Comparison of ENCODE assay signal across 35 cellular contexts in genomic region chr17:19292377-19292711, GRCh38. TPM values are rescaled to one million over a fixed set of nuclear protein-coding genes. Genes with fewer than 3 reads are reported as not detected.
DNase-seq lines count a peak whose midpoint lies in the region; ATAC-seq and TF ChIP-seq lines count a peak whose summit lies in the region.
"Had no signal": no experiment of that assay in that cellular context is flagged by ENCODE, and none has a peak within 500 bp of the region (broad histone marks: within the 10 kb centered on the region; RNA-seq: fewer than 3 reads in every experiment).

No MANE protein-coding gene starts in this region.

- intact Hi-C loops in Caco-2 (cut with micrococcal nuclease; ENCODE audit: unreplicated experiment) = no loop called here

- H3K9me3 Mint-ChIP-seq in Caco-2 (ENCODE audit: unreplicated experiment) (no peaks in the 10 kb centered on the region), endodermal cell (no peaks in the 10 kb centered on the region)
- H3K9me3 Mint-ChIP-seq: activated naive CD4-positive, alpha-beta T cell treated with anti-CD3 and anti-CD28 coated beads for 36 hours; stimulated activated naive CD8-positive, alpha-beta T cell treated with anti-CD3 and anti-CD28 coated beads, Interleukin-15, amount 100 ng/mL, for 72 hours had no signal

- POLR2A ChIA-PET in Caco-2 (lab: Charles Lee) = no interaction called here
- POLR2A ChIA-PET in RWPE1 (lab: Yijun Ruan, JAX; ENCODE audit: low non-redundant PET) = no interaction called here

- no peak overlapping the region for H4K91ac ChIP-seq in trophoblast cell (ENCODE audit: low read depth, low read length)

- 92 to 100% methylated on average over 2 to 4 of the region's 4 CpGs for whole genome bisulfite sequencing in endodermal cell (ENCODE audit: insufficient coverage in 1 of 2, insufficient read length in 1 of 2), 2 experiments
- no CpG with 5 or more reads among the region's 4 CpGs for WGBS in trophoblast cell (ENCODE audit: extremely low coverage, insufficient coverage, insufficient read length)

- H3K27me3 ChIP-seq in Caco-2 (replicated peaks; ENCODE audit: control insufficient read depth, insufficient read depth, low read length) (no peaks in the 10 kb centered on the region), endodermal cell (ENCODE audit: control insufficient read depth, insufficient read depth, low read length, poor library complexity, severe bottlenecking) (no peaks in the 10 kb centered on the region), trophoblast cell (ENCODE audit: insufficient read depth, low read length) (no peaks in the 10 kb centered on the region)
- H3K27me3 ChIP-seq: adrenal gland, BE2C, brain microvascular endothelial cell, Peyer's patch, transverse colon had no signal

- no peak overlapping the region for H3K4me3 ChIP-seq in Caco-2 (ENCODE audit: low read depth, low read length)
- H3K4me3 ChIP-seq in endodermal cell (ENCODE audit: low read length) = no peak overlapping the region
- no peak overlapping the region for H3K4me3 ChIP-seq in trophoblast cell (ENCODE audit: low read depth, low read length)
- H3K4me3 ChIP-seq: adrenal gland, left ventricle myocardium inferior, Peyer's patch, smooth muscle cell, transverse colon had no signal

- H2BK120ac ChIP-seq in trophoblast cell (ENCODE audit: insufficient read depth, low read length, poor library complexity) = no peak overlapping the region

- H4K12ac ChIP-seq in trophoblast cell (ENCODE audit: low read depth, low read length) = no peak overlapping the region

- H3K27me3 Mint-ChIP-seq in Caco-2 (ENCODE audit: insufficient read depth, unreplicated experiment) = no peaks in the 10 kb centered on the region
- H3K27me3 Mint-ChIP-seq in endodermal cell (ENCODE audit: insufficient read depth) = no peaks in the 10 kb centered on the region

- H3K23ac ChIP-seq in trophoblast cell (ENCODE audit: low read length) = no peak overlapping the region

- H3K4me1 ChIP-seq in Caco-2 = peaks cover 15% of the 10 kb centered on the region
- H3K4me1 ChIP-seq in endodermal cell (ENCODE audit: control insufficient read depth, insufficient read depth, low read length) = no peaks in the 10 kb centered on the region
- H3K4me1 ChIP-seq in trophoblast cell (ENCODE audit: control insufficient read depth in 1 of 2, insufficient read depth in 2 of 2, low read length in 2 of 2) = peaks cover 28 to 33% of the 10 kb centered on the region in 2 experiments
- H3K4me1 ChIP-seq: BE2C, Peyer's patch had no signal

- peaks cover 2% of the 10 kb centered on the region for H3K36me3 ChIP-seq in Caco-2 (ENCODE audit: control insufficient read depth, insufficient read depth, low read length)
- peaks cover 8% of the 10 kb centered on the region for H3K36me3 ChIP-seq in endodermal cell (ENCODE audit: control insufficient read depth, insufficient read depth, low read length)
- H3K36me3 ChIP-seq in trophoblast cell (ENCODE audit: control insufficient read depth in 1 of 2, insufficient read depth in 2 of 2, low read length in 2 of 2) = peaks cover 4% of the 10 kb centered on the region in 2 experiments
- H3K36me3 ChIP-seq: adrenal gland, BE2C, left ventricle myocardium inferior, Peyer's patch, transverse colon had no signal

- TF ChIP-seq CTCF in Caco-2 (IDR thresholded peaks at IDR 0.05; ENCODE audit: insufficient read depth in 1 of 2, low read depth in 1 of 2, low read length in 1 of 2, severe bottlenecking in 1 of 2, unreplicated experiment in 1 of 2) (no peak), RWPE1 (conservative IDR thresholded peaks at IDR 0.05; ENCODE audit: low read depth) (no peak), endodermal cell (conservative IDR thresholded peaks at IDR 0.05) (no peak), GM13977 (IDR thresholded peaks at IDR 0.05; ENCODE audit: extremely low read depth, insufficient read depth, missing control alignments) (no peak)

- no peak overlapping the region for H2AK5ac ChIP-seq in trophoblast cell (ENCODE audit: low read length)

- H4K8ac ChIP-seq in trophoblast cell (ENCODE audit: low read depth, low read length) = no peak overlapping the region

- H3K14ac ChIP-seq in trophoblast cell (ENCODE audit: low read length) = no peak overlapping the region

- H3K27ac ChIP-seq in RWPE1 = peak overlapping the region; percentile 33
- no peak overlapping the region for H3K27ac ChIP-seq in endodermal cell (ENCODE audit: low read depth, low read length)
- H3K27ac ChIP-seq in trophoblast cell (ENCODE audit: low read depth, low read length) = no peak overlapping the region
- H3K27ac ChIP-seq: adrenal gland, brain microvascular endothelial cell, epithelial cell of prostate, left ventricle myocardium inferior, transverse colon, VCaP had no signal

- BruUV-seq in Caco-2 (replicated peaks; lab: Mats Ljungman, UMichigan) = no TSS peak

- H3K4ac ChIP-seq in trophoblast cell (ENCODE audit: low read depth, low read length) = no peak overlapping the region

- H3K4me1 Mint-ChIP-seq in Caco-2 (ENCODE audit: low read depth, unreplicated experiment) (peaks cover 22% of the 10 kb centered on the region), endodermal cell (peaks cover 11% of the 10 kb centered on the region)
- H3K4me1 Mint-ChIP-seq: stimulated activated naive CD8-positive, alpha-beta T cell treated with anti-CD3 and anti-CD28 coated beads, Interleukin-15, amount 100 ng/mL, for 72 hours had no signal

- H3K9me3 ChIP-seq in Caco-2 = no peaks in the 10 kb centered on the region
- H3K9me3 ChIP-seq in endodermal cell (ENCODE audit: control insufficient read depth, low read length) = no peaks in the 10 kb centered on the region
- no peaks in the 10 kb centered on the region for H3K9me3 ChIP-seq in trophoblast cell (ENCODE audit: insufficient read depth, low read depth, low read length)
- H3K9me3 ChIP-seq: adrenal gland, BE2C, left ventricle myocardium inferior, Peyer's patch, transverse colon had no signal

- peak overlapping the region; percentile 58 for H3K27ac Mint-ChIP-seq in Caco-2 (ENCODE audit: unreplicated experiment)
- peak overlapping the region; percentile 10 for H3K27ac Mint-ChIP-seq in endodermal cell
- H3K27ac Mint-ChIP-seq: activated CD8-positive, alpha-beta T cell treated with anti-CD3 and anti-CD28 coated beads, Interleukin-2, amount 10 ng/mL, durations not matched to agents 7 days and 5 days; activated naive CD4-positive, alpha-beta T cell treated with anti-CD3 and anti-CD28 coated beads for 36 hours had no signal

- H3K18ac ChIP-seq in trophoblast cell (ENCODE audit: low read length) = peak overlapping the region; percentile 25

- H3K79me2 ChIP-seq in trophoblast cell (ENCODE audit: control insufficient read depth, insufficient read depth, low read length, poor library complexity) = peaks cover 5% of the 10 kb centered on the region

- no peak overlapping the region for H2AFZ ChIP-seq in trophoblast cell (ENCODE audit: insufficient read depth, low read length, poor library complexity)

- H3K4me3 Mint-ChIP-seq in Caco-2 (ENCODE audit: unreplicated experiment) (no peak overlapping the region), endodermal cell (no peak overlapping the region)
- H3K4me3 Mint-ChIP-seq: activated CD8-positive, alpha-beta T cell treated with anti-CD3 and anti-CD28 coated beads, Interleukin-2, amount 10 ng/mL, durations not matched to agents 7 days and 5 days; activated naive CD4-positive, alpha-beta T cell treated with anti-CD3 and anti-CD28 coated beads for 36 hours; stimulated activated naive CD8-positive, alpha-beta T cell treated with anti-CD3 and anti-CD28 coated beads, Interleukin-15, amount 100 ng/mL, for 72 hours had no signal

- no peak overlapping the region for H3K4me2 ChIP-seq in trophoblast cell (ENCODE audit: low read length)
- H3K4me2 ChIP-seq: smooth muscle cell had no signal

- no peak overlapping the region for H2BK5ac ChIP-seq in trophoblast cell (ENCODE audit: low read depth, low read length, poor library complexity)

- in situ Hi-C loops in GM13977 (cut with MboI; ENCODE audit: low pct_unique_long_range_greater_than_20kb, low sequenced_read_pairs, unreplicated experiment) (no loop called here), KBM-7 (cut with MboI; ENCODE audit: low pct_unique_long_range_greater_than_20kb, low sequenced_read_pairs) (no loop called here)

- CTCF ChIA-PET in Caco-2 (lab: Charles Lee) = no interaction called here
- CTCF ChIA-PET in RWPE1 (lab: Yijun Ruan, JAX) = no interaction called here

- no peak for ATAC-seq in HG03354 (IDR thresholded peaks at IDR 0.05; ENCODE audit: poor library complexity, severe bottlenecking, unreplicated experiment)
- ATAC-seq: activated CD8-positive, alpha-beta T cell treated with anti-CD3 and anti-CD28 coated beads, Interleukin-2, amount 10 ng/mL, durations not matched to agents 7 days and 5 days; HCT116; HepG2; right cardiac atrium; stimulated activated naive CD8-positive, alpha-beta T cell treated with anti-CD3 and anti-CD28 coated beads, Interleukin-15, amount 100 ng/mL, for 72 hours had no signal

- DNase-seq in Caco-2 (no peak), RWPE1 (ENCODE audit: low spot score) (no peak), endodermal cell (no peak), trophoblast cell (no peak), KG1 (lab: John Stamatoyannopoulos, UW) (no peak), GM13977 (ENCODE audit: low spot score) (no peak), KBM-7 (no peak)
- DNase-seq: ACHN; activated CD4-positive, alpha-beta T cell treated with anti-CD3 and anti-CD28 coated beads for 4 hours; activated CD8-positive, alpha-beta T cell treated with anti-CD3 and anti-CD28 coated beads, Interleukin-2, amount 10 ng/mL, durations not matched to agents 7 days and 5 days; activated naive CD4-positive, alpha-beta T cell treated with anti-CD3 and anti-CD28 coated beads for 36 hours; adrenal gland; BE2C; brain microvascular endothelial cell; DMS153; effector CD4-positive, alpha-beta T cell; glutamatergic neuron; Kasumi-1; left ventricle myocardium inferior; MV-4-11; NCI-H146; NCI-H526 treated with DMSO at 0.1 percent for 48 hours; Peyer's patch; right cardiac atrium; SIG-M5; stimulated activated CD4-positive, alpha-beta T cell treated with anti-CD3 and anti-CD28 coated beads, Interleukin-1b, Interleukin-23, amount 100 ng/mL, for 48 hours; stimulated activated naive CD8-positive, alpha-beta T cell treated with anti-CD3 and anti-CD28 coated beads, Interleukin-15, amount 100 ng/mL, for 72 hours; T-helper 9 cell; transverse colon had no signal

- H3K36me3 Mint-ChIP-seq in Caco-2 (ENCODE audit: insufficient read depth, unreplicated experiment) (peaks cover 36% of the 10 kb centered on the region), endodermal cell (ENCODE audit: low read depth) (peaks cover 22% of the 10 kb centered on the region)

- H3K9ac ChIP-seq in endodermal cell (ENCODE audit: extremely low read depth, low read length, poor library complexity, severe bottlenecking) (no peak overlapping the region), trophoblast cell (ENCODE audit: low read length) (no peak overlapping the region)

- no peak overlapping the region for H2BK12ac ChIP-seq in trophoblast cell (ENCODE audit: low read length)

- peaks cover 25% of the 10 kb centered on the region for H3K79me1 ChIP-seq in trophoblast cell (ENCODE audit: low read length)

RNA-seq across cellular contexts. Expression of gene EPN2, which starts 55.2 kb away (rescaled TPM):
- total RNA-seq in Caco-2 (2022) = 32.8 and 35.6 TPM in 2 replicates
- 10 to 100 TPM; 46.0 to 50.9 TPM for total RNA-seq in endodermal cell
- 27.7 TPM for polyA plus RNA-seq in endodermal cell (2013, experiment 1 of 2)
- 29.1 TPM for polyA plus RNA-seq in endodermal cell (2013, experiment 2 of 2)
- polyA plus RNA-seq in trophoblast cell (2013) = 59.0 and 60.9 TPM in 2 replicates
